In the genomic region with DNA sequence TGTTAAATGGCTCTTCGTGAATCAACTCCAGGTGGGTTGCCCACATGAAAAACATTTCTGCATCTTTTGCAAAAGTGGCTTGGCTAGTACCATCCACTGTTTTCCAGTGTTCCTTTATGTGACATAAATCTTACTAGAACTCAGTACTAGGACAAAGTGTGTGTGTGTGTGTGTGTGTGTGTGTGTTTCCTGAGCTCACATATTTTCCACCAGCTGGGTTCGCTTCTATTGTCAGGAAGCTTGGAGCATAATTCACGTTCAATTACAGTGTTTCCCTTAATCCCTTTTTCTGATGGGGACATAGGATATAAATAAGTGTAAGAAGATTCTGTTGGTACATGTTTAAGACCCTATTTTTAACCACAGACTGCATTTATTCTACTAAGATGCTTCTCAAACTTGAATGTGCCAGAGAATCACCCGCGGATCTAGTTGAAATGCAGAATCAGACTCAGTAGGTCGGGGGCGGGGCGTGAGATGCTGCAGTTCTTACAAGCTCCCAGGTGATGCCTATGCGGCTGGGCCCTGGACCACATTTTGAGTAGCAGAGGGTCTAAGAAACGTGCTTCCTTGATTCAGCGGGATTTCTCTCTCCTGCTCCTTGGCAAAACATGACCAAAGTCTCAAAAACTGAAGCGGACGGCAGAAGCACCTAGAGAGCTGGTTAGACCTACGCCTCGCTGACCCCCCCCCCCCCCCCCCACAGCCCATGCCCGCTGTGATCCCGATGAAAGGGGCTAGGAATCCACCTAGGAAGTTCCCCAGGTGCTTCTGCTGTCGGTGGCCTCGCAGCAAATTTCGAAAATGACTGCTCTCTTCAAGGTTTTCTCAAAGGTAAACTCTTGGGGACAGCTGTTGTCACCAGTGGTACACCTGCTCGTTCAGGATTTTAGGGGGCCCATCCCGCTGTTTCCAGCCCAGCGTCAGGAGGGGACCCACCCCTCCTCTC, we compare ENCODE assay signal across 8 cellular contexts. TPM values are rescaled to one million over a fixed set of nuclear protein-coding genes. Genes with fewer than 3 reads are reported as not detected.
A peak's percentile ranks its signal among the peaks of the same experiment; 100 is the strongest.
DNase-seq lines count a peak whose midpoint lies in the region; ATAC-seq and TF ChIP-seq lines count a peak whose summit lies in the region.

No MANE protein-coding gene starts in this region.

- H3K9me3 Mint-ChIP-seq in memory B cell, result no peaks in the 10 kb centered on the region
- no peaks in the 10 kb centered on the region for H3K9me3 Mint-ChIP-seq in stimulated activated naive B cell treated with anti-CD40 and anti-IgM and Interleukin-4, amounts not matched to agents 10 μg/mL and 1 μg/mL and 100 μg/mL, for 72 hours

- peak; percentile 29 for DNase-seq in M059J (ENCODE audit: low read depth)
- peak; percentile 44 for DNase-seq in activated CD4-positive, CD25-positive, alpha-beta regulatory T cell treated with anti-CD3 and anti-CD28 coated beads, Interleukin-2, amount 50 U/mL, for 72 hours
- no peak for DNase-seq in coronary artery (ENCODE audit: low spot score)
- no peak for DNase-seq in memory B cell (ENCODE audit: low spot score in 2 of 2)
- DNase-seq in stimulated activated naive B cell treated with anti-CD40 and anti-IgM and Interleukin-4, amounts not matched to agents 10 μg/mL and 1 μg/mL and 100 μg/mL, for 72 hours, result peak; percentile 2
- no peak for DNase-seq in DMS114 treated with DMSO at 0.1 percent for 48 hours (lab: John Stamatoyannopoulos, UW; ENCODE audit: unreplicated experiment)

- ATAC-seq in GM18511 (IDR thresholded peaks at IDR 0.05; ENCODE audit: unreplicated experiment), result peak; percentile 9
- no peak for ATAC-seq in memory B cell (ENCODE audit: low read depth)
- ATAC-seq in stimulated activated naive B cell treated with anti-CD40 and anti-IgM and Interleukin-4, amounts not matched to agents 10 μg/mL and 1 μg/mL and 100 μg/mL, for 72 hours (replicated peaks), result peak; percentile 1 to 4
- no peak for ATAC-seq in HG02973 (IDR thresholded peaks at IDR 0.05; ENCODE audit: unreplicated experiment)

- H3K27ac ChIP-seq in coronary artery, result peak overlapping the region; percentile 62 to 72

- peak overlapping the region; percentile 72 for H3K4me3 Mint-ChIP-seq in memory B cell
- H3K4me3 Mint-ChIP-seq in stimulated activated naive B cell treated with anti-CD40 and anti-IgM and Interleukin-4, amounts not matched to agents 10 μg/mL and 1 μg/mL and 100 μg/mL, for 72 hours, result peak overlapping the region; percentile 62 to 87

- peaks cover 2% of the 10 kb centered on the region for H3K27me3 Mint-ChIP-seq in memory B cell
- peaks cover 0 to 4% of the 10 kb centered on the region in 2 donors for H3K27me3 Mint-ChIP-seq in stimulated activated naive B cell treated with anti-CD40 and anti-IgM and Interleukin-4, amounts not matched to agents 10 μg/mL and 1 μg/mL and 100 μg/mL, for 72 hours

- H3K36me3 Mint-ChIP-seq in memory B cell, result no peaks in the 10 kb centered on the region
- H3K36me3 Mint-ChIP-seq in stimulated activated naive B cell treated with anti-CD40 and anti-IgM and Interleukin-4, amounts not matched to agents 10 μg/mL and 1 μg/mL and 100 μg/mL, for 72 hours, result peaks cover 0 to 3% of the 10 kb centered on the region in 2 donors

- no peak for TF ChIP-seq CTCF in coronary artery (IDR thresholded peaks at IDR 0.05)

- H3K27ac Mint-ChIP-seq in memory B cell, result no peak overlapping the region
- H3K27ac Mint-ChIP-seq in stimulated activated naive B cell treated with anti-CD40 and anti-IgM and Interleukin-4, amounts not matched to agents 10 μg/mL and 1 μg/mL and 100 μg/mL, for 72 hours, result no peak overlapping the region

- peak overlapping the region; percentile 73 for H3K4me3 ChIP-seq in coronary artery

- peaks cover 5% of the 10 kb centered on the region for H3K4me1 Mint-ChIP-seq in memory B cell
- H3K4me1 Mint-ChIP-seq in stimulated activated naive B cell treated with anti-CD40 and anti-IgM and Interleukin-4, amounts not matched to agents 10 μg/mL and 1 μg/mL and 100 μg/mL, for 72 hours, result peaks cover 3 to 5% of the 10 kb centered on the region in 2 donors

RNA-seq across cellular contexts. Expression of a gene that starts 0.8 kb away (rescaled TPM):
- 73.6 and 91.4 TPM in 2 replicates for total RNA-seq in M059J (2014; rRNA removed; shearing (Covaris generic))

Comparison
In these comparisons a context has a peak if more than half of its experiments do, and no peak if none do; other contexts are left out.
1. ATAC-seq: peak in GM18511 (single experiment) and stimulated activated naive B cell treated with anti-CD40 and anti-IgM and Interleukin-4, amounts not matched to agents 10 μg/mL and 1 μg/mL and 100 μg/mL, for 72 hours (2 of 2); none in memory B cell (single experiment) and HG02973 (single experiment).
2. DNase-seq: peak in M059J (single experiment), activated CD4-positive, CD25-positive, alpha-beta regulatory T cell treated with anti-CD3 and anti-CD28 coated beads, Interleukin-2, amount 50 U/mL, for 72 hours (single experiment) and stimulated activated naive B cell treated with anti-CD40 and anti-IgM and Interleukin-4, amounts not matched to agents 10 μg/mL and 1 μg/mL and 100 μg/mL, for 72 hours (single experiment); none in coronary artery (single experiment), memory B cell (0 of 2) and DMS114 treated with DMSO at 0.1 percent for 48 hours (single experiment).